9 cellular contexts compared by ENCODE assay signal in genomic region chr16:84643180-84643583, GRCh38. TPM values are rescaled to one million over a fixed set of nuclear protein-coding genes. Genes with fewer than 3 reads are reported as not detected.
DNase-seq lines count a peak whose midpoint lies in the region; ATAC-seq, FAIRE-seq and TF ChIP-seq lines count a peak whose summit lies in the region.
"Had no signal": no experiment of that assay in that cellular context is flagged by ENCODE, and none has a peak within 500 bp of the region (broad histone marks: within the 10 kb centered on the region; RNA-seq: fewer than 3 reads in every experiment).

No MANE protein-coding gene starts in this region.

- no peaks in the 10 kb centered on the region for H3K27me3 ChIP-seq in adrenal gland
- no peaks in the 10 kb centered on the region for H3K27me3 ChIP-seq in upper lobe of right lung

- no peak for FAIRE-seq in GM12891 (lab: Jason Lieb, UNC)
- FAIRE-seq: A204.1 had no signal

- H3K4me1 ChIP-seq in adrenal gland (replicated peaks in 1 of 2), result peaks cover 23 to 31% of the 10 kb centered on the region in 2 donors
- H3K4me1 ChIP-seq in upper lobe of right lung, result peaks cover 29% of the 10 kb centered on the region

- H3K9me3 ChIP-seq in adrenal gland (replicated peaks in 1 of 3), result no peaks in the 10 kb centered on the region
- no peaks in the 10 kb centered on the region for H3K9me3 ChIP-seq in upper lobe of right lung

- H3K36me3 ChIP-seq in adrenal gland (replicated peaks in 1 of 2) (no peaks in the 10 kb centered on the region), upper lobe of right lung (no peaks in the 10 kb centered on the region)

- no peak overlapping the region for H3K27ac Mint-ChIP-seq in activated naive CD4-positive, alpha-beta T cell treated with anti-CD3 and anti-CD28 coated beads, Interleukin-2, amount 50 U/mL, for 72 hours

- peaks cover 0 to 11% of the 10 kb centered on the region in 2 donors for H3K9me3 Mint-ChIP-seq in activated naive CD4-positive, alpha-beta T cell treated with anti-CD3 and anti-CD28 coated beads, Interleukin-2, amount 50 U/mL, for 72 hours

- peaks cover 5 to 18% of the 10 kb centered on the region in 2 donors for H3K36me3 Mint-ChIP-seq in activated naive CD4-positive, alpha-beta T cell treated with anti-CD3 and anti-CD28 coated beads, Interleukin-2, amount 50 U/mL, for 72 hours

- 6 to 40% (median 19%) methylated on average over 5 to 8 of the region's 8 CpGs for WGBS in adrenal gland, 4 donors

- TF ChIP-seq CTCF in adrenal gland (IDR thresholded peaks at IDR 0.05) (no peak), upper lobe of right lung (IDR thresholded peaks at IDR 0.05) (no peak)

- intact Hi-C loops in adrenal gland (cut with DNase I) (no loop called here), upper lobe of right lung (cut with DNase I) (no loop called here)

- ATAC-seq in upper lobe of right lung, result peak; percentile 57
- ATAC-seq in activated naive CD4-positive, alpha-beta T cell treated with anti-CD3 and anti-CD28 coated beads, Interleukin-2, amount 50 U/mL, for 72 hours, result no peak
- ATAC-seq in GM21528 (IDR thresholded peaks at IDR 0.05; ENCODE audit: low FRiP score, unreplicated experiment), result no peak

- no peak overlapping the region for H3K4me3 ChIP-seq in adrenal gland
- no peak overlapping the region for H3K4me3 ChIP-seq in upper lobe of right lung

- TF ChIP-seq POLR2A in adrenal gland (IDR thresholded peaks at IDR 0.05) (peak in 1 of 2 donors; percentile 45), GM12891 (IDR thresholded peaks at IDR 0.05; ENCODE audit: low read depth, low read length) (no peak)

- DNase-seq in NCI-H1417 (lab: John Stamatoyannopoulos, UW), result peak in 2 of 3 experiments; percentile 64 to 82
- no peak for DNase-seq in NCI-H1417 treated with DMSO at 0.1 percent for 48 hours (lab: John Stamatoyannopoulos, UW)
- peak; percentile 78 to 92 (median 90) for DNase-seq in adrenal gland
- DNase-seq in kidney glomerular epithelial cell (lab: John Stamatoyannopoulos, UW), result peak; percentile 72
- DNase-seq in upper lobe of right lung, result peak; percentile 69
- DNase-seq in activated naive CD4-positive, alpha-beta T cell treated with anti-CD3 and anti-CD28 coated beads, Interleukin-2, amount 50 U/mL, for 72 hours (ENCODE audit: low spot score in 2 of 2), result no peak
- no peak for DNase-seq in GM12891 (ENCODE audit: insufficient read length, low spot score)

- H3K27ac ChIP-seq in adrenal gland (peak overlapping the region in 4 of 5 donors; percentile 50 to 78 (median 72)), upper lobe of right lung (peak overlapping the region; percentile 58)

TF ChIP-seq in GM12891, 5 proteins besides CTCF, POLR2A, EP300 and RAD21:
- TF ChIP-seq POLR2AphosphoS5 (IDR thresholded peaks at IDR 0.05; ENCODE audit: low read depth, low read length), result no peak
- no peak for TF ChIP-seq TAF1 (IDR thresholded peaks at IDR 0.05; ENCODE audit: low read depth, low read length)
- TF ChIP-seq PAX5 (IDR thresholded peaks at IDR 0.05; ENCODE audit: insufficient read depth, low read length, severe bottlenecking), result no peak
- TF ChIP-seq SPI1 (IDR thresholded peaks at IDR 0.05; ENCODE audit: low read depth, low read length), result no peak
- no peak for TF ChIP-seq POU2F2 (IDR thresholded peaks at IDR 0.05; ENCODE audit: low read depth, low read length)

RNA-seq across cellular contexts. Expression of gene KLHL36, which starts 5.1 kb away (rescaled TPM):
- total RNA-seq in adrenal gland, result 10 to 100 TPM; 35.5 to 81.6 (median 60.4) TPM
- polyA plus RNA-seq in adrenal gland, result 10 to 100 TPM; 10.7 to 25.2 (median 22.8) TPM
- total RNA-seq in upper lobe of right lung, result 56.3 TPM
- 10 to 100 TPM; 50.5 to 60.5 TPM for total RNA-seq in activated naive CD4-positive, alpha-beta T cell treated with anti-CD3 and anti-CD28 coated beads, Interleukin-2, amount 50 U/mL, for 72 hours
- polyA plus RNA-seq in GM12891 (2012; ENCODE audit: low read depth, missing spikeins), result 18.6 TPM

RNA-seq across cellular contexts. Expression of gene COTL1, which starts 25.3 kb away (rescaled TPM):
- total RNA-seq in adrenal gland (10 to 100 TPM; 30.0 to 93.8 (median 61.8) TPM), upper lobe of right lung (129 TPM)
- polyA plus RNA-seq in adrenal gland, result 10 to 100 TPM; 45.4 to 54.5 (median 53.0) TPM
- total RNA-seq in activated naive CD4-positive, alpha-beta T cell treated with anti-CD3 and anti-CD28 coated beads, Interleukin-2, amount 50 U/mL, for 72 hours, result 100 to 1,000 TPM; 277 to 583 TPM
- polyA plus RNA-seq in GM12891 (2012; ENCODE audit: low read depth, missing spikeins), result 283 TPM

RNA-seq across cellular contexts. Expression of gene USP10, which starts 56.6 kb away (rescaled TPM):
- total RNA-seq in adrenal gland (100 to 1,000 TPM in 1 of 8 donors, 10 to 100 TPM in 7; 38.5 to 110 (median 65.0) TPM), upper lobe of right lung (59.6 TPM)
- 100 to 1,000 TPM in 1 of 3 donors, 10 to 100 TPM in 2; 16.2 to 154 (median 18.2) TPM for polyA plus RNA-seq in adrenal gland
- total RNA-seq in activated naive CD4-positive, alpha-beta T cell treated with anti-CD3 and anti-CD28 coated beads, Interleukin-2, amount 50 U/mL, for 72 hours, result 100 to 1,000 TPM in 1 of 2 donors, 10 to 100 TPM in 1; 82.7 to 129 TPM
- 69.0 TPM for polyA plus RNA-seq in GM12891 (2012; ENCODE audit: low read depth, missing spikeins)

Comparison
In these comparisons a context has a peak if more than half of its experiments do, and no peak if none do; other contexts are left out.
1. DNase-seq: peak in NCI-H1417 (2 of 3), adrenal gland (7 of 7), kidney glomerular epithelial cell (single experiment) and upper lobe of right lung (single experiment); none in NCI-H1417 treated with DMSO at 0.1 percent for 48 hours (single experiment), activated naive CD4-positive, alpha-beta T cell treated with anti-CD3 and anti-CD28 coated beads, Interleukin-2, amount 50 U/mL, for 72 hours (0 of 2) and GM12891 (single experiment).